Comparison of ENCODE assay signal across 25 cellular contexts in genomic region chr22:27101288-27101687, GRCh38.
DNase-seq lines count a peak whose midpoint lies in the region; TF ChIP-seq lines count a peak whose summit lies in the region.
"Had no signal": no experiment of that assay in that cellular context is flagged by ENCODE, and none has a peak within 500 bp of the region (broad histone marks: within the 10 kb centered on the region; RNA-seq: fewer than 3 reads in every experiment).

No MANE protein-coding gene starts in this region.

- H3K27me3 ChIP-seq in PC-9 (ENCODE audit: insufficient read depth, low read depth) = peaks cover 7% of the 10 kb centered on the region; the same call in 1 of the 2 replicates
- peaks cover 0 to 80% of the 10 kb centered on the region in 2 experiments for H3K27me3 ChIP-seq in mesenchymal stem cell (ENCODE audit: control insufficient read depth in 1 of 2, insufficient read depth in 1 of 2, low read length in 2 of 2)
- H3K27me3 ChIP-seq: ascending aorta, ovary, right atrium auricular region had no signal

- H3K4me1 ChIP-seq in PC-9 (replicated peaks; ENCODE audit: insufficient read depth) (peaks cover 18% of the 10 kb centered on the region), mesenchymal stem cell (ENCODE audit: control insufficient read depth, insufficient read depth, low read depth, low read length) (peaks cover 29% of the 10 kb centered on the region)
- H3K4me1 ChIP-seq: gastrocnemius medialis, left lung had no signal

- no peak overlapping the region for H3K9ac ChIP-seq in mesenchymal stem cell (ENCODE audit: low read length)
- H3K9ac ChIP-seq: SK-N-SH had no signal

- no peak overlapping the region for H2BK15ac ChIP-seq in mesenchymal stem cell (ENCODE audit: low read depth, poor library complexity, severe bottlenecking)

- H3K9me3 ChIP-seq in PC-9 (ENCODE audit: insufficient read depth, low read depth) (no peaks in the 10 kb centered on the region), mesenchymal stem cell (ENCODE audit: control insufficient read depth, low read length) (no peaks in the 10 kb centered on the region)
- H3K9me3 ChIP-seq: ascending aorta, gastrocnemius medialis, left lung, ovary, right atrium auricular region, SK-N-SH had no signal

- 0 out of 2 replicates have a peak, but pooled peaks cover 7% of the 10 kb centered on the region for H3F3A ChIP-seq in PC-9 (ENCODE audit: insufficient read depth, low read depth)

- H2AK5ac ChIP-seq in mesenchymal stem cell (ENCODE audit: low read length, severe bottlenecking) = peak overlapping the region; percentile 95

- no peaks in the 10 kb centered on the region; the same call in 1 of the 2 replicates for H4K20me1 ChIP-seq in PC-9 (ENCODE audit: insufficient read depth)

- 92% methylated on average over 1 of the region's 1 CpG for WGBS in mesenchymal stem cell

- TF ChIP-seq CTCF in AG10803 (conservative IDR thresholded peaks at IDR 0.05; ENCODE audit: low read length) = no peak
- TF ChIP-seq CTCF in PC-9 (conservative IDR thresholded peaks at IDR 0.05) = no peak

- H3K27ac ChIP-seq in PC-9 (no peak overlapping the region), mesenchymal stem cell (ENCODE audit: low read length, poor library complexity, severe bottlenecking) (peak overlapping the region; percentile 58)
- H3K27ac ChIP-seq: gastrocnemius medialis, left lung, ovary, right atrium auricular region had no signal

- POLR2A ChIA-PET in PC-9 (lab: Charles Lee; ENCODE audit: unreplicated experiment) = no interaction called here

- no peaks in the 10 kb centered on the region for H3K79me2 ChIP-seq in PC-9 (ENCODE audit: low read depth)

- peak overlapping the region; percentile 67 for H3K4me2 ChIP-seq in PC-9
- H3K4me2 ChIP-seq in mesenchymal stem cell (ENCODE audit: low read length, poor library complexity, severe bottlenecking) = no peak overlapping the region

- H3K18ac ChIP-seq in mesenchymal stem cell (ENCODE audit: low read depth in 1 of 2, low read length in 2 of 2) = peak overlapping the region in 1 of 2 experiments; percentile 75

- no peak overlapping the region for H2AFZ ChIP-seq in PC-9
- no peak overlapping the region for H2AFZ ChIP-seq in mesenchymal stem cell (ENCODE audit: low read depth, low read length)

- intact Hi-C loops in PC-9 (cut with micrococcal nuclease; ENCODE audit: unreplicated experiment) = no loop called here

- no peak overlapping the region for H2BK120ac ChIP-seq in mesenchymal stem cell (ENCODE audit: low read depth, low read length)

- peak overlapping the region; percentile 22 for H4K91ac ChIP-seq in mesenchymal stem cell (ENCODE audit: low read length)

- no peak overlapping the region for H3K14ac ChIP-seq in mesenchymal stem cell (ENCODE audit: low read length in 2 of 2)

- DNase-seq in AG10803 (ENCODE audit: low read depth) (no peak), PC-9 (no peak), mesenchymal stem cell (no peak), skeletal muscle cell (ENCODE audit: low read depth) (no peak), KG1 (lab: John Stamatoyannopoulos, UW) (no peak), retina (no peak), ureter (ENCODE audit: low spot score) (no peak)
- no peak for DNase-seq in stimulated activated CD4-positive, alpha-beta T cell treated with anti-CD3 and anti-CD28 coated beads, Interleukin-4, amount 100 ng/mL, for 4 hours
- DNase-seq: activated CD4-positive, CD25-positive, alpha-beta regulatory T cell treated with anti-CD3 and anti-CD28 coated beads, Interleukin-2, amount 50 U/mL, for 72 hours; activated CD8-positive, alpha-beta T cell treated with anti-CD3 and anti-CD28 coated beads, Interleukin-2, amount 10 ng/mL, durations not matched to agents 7 days and 5 days; activated effector memory CD4-positive, alpha-beta T cell treated with Interleukin-2 at 50 U/mL for 16 hours; activated naive CD8-positive, alpha-beta T cell treated with anti-CD3 and anti-CD28 coated beads for 36 hours; DMS79; gastrocnemius medialis; hippocampal formation; immature natural killer cell; left lung; NCI-H1436 treated with DMSO at 0.1 percent for 48 hours; OCI-M1; stimulated activated CD4-positive, alpha-beta T cell treated with anti-CD3 and anti-CD28 coated beads, Interleukin-12 subunit alpha, Interleukin-12 subunit beta, amount 100 ng/mL, for 4 hours; stimulated activated CD4-positive, alpha-beta T cell treated with anti-CD3 and anti-CD28 coated beads, Interleukin-4, amount 100 ng/mL, for 24 hours had no signal

- no TSS peak for BruUV-seq in PC-9 (replicated peaks; lab: Mats Ljungman, UMichigan)

- no peaks in the 10 kb centered on the region for H3K79me1 ChIP-seq in mesenchymal stem cell (replicated peaks; ENCODE audit: low read length, poor library complexity, severe bottlenecking)

- no peak overlapping the region for H3K23ac ChIP-seq in mesenchymal stem cell (ENCODE audit: low read length in 2 of 2)

- H2BK5ac ChIP-seq in mesenchymal stem cell (ENCODE audit: low read depth, low read length, poor library complexity, severe bottlenecking) = no peak overlapping the region

- H3K4ac ChIP-seq in mesenchymal stem cell (ENCODE audit: low read depth in 1 of 2, low read length in 2 of 2) = peak overlapping the region in 1 of 2 experiments; percentile 11

- H3K9me2 ChIP-seq in PC-9 (ENCODE audit: insufficient read depth) = no peaks in the 10 kb centered on the region
- H3K9me2 ChIP-seq: SK-N-SH had no signal

- CTCF ChIA-PET in PC-9 (lab: Charles Lee) = no interaction called here

- H3K4me3 ChIP-seq in AG10803 (ENCODE audit: low read length) = peak overlapping the region; percentile 49
- no peak overlapping the region for H3K4me3 ChIP-seq in PC-9
- H3K4me3 ChIP-seq in mesenchymal stem cell (ENCODE audit: insufficient read depth in 1 of 2, low read depth in 1 of 2, low read length in 2 of 2) = no peak overlapping the region
- H3K4me3 ChIP-seq in skeletal muscle cell (ENCODE audit: low read depth, low read length) = peak overlapping the region; percentile 8
- H3K4me3 ChIP-seq: gastrocnemius medialis, left lung, ovary, right atrium auricular region had no signal

- peak overlapping the region; percentile 35 to 83 for H2BK12ac ChIP-seq in mesenchymal stem cell (ENCODE audit: low read length in 2 of 2)

- no peak overlapping the region for H4K8ac ChIP-seq in mesenchymal stem cell (ENCODE audit: low read length)

- H3K36me3 ChIP-seq in PC-9 (ENCODE audit: low read depth) (no peaks in the 10 kb centered on the region), mesenchymal stem cell (ENCODE audit: control insufficient read depth in 1 of 2, insufficient read depth in 2 of 2, low read depth in 1 of 2, low read length in 2 of 2) (no peaks in the 10 kb centered on the region)
- H3K36me3 ChIP-seq: ascending aorta, gastrocnemius medialis, left lung, ovary, right atrium auricular region had no signal

Comparison
In these comparisons a context has a peak if more than half of its experiments do, and no peak if none do; other contexts are left out.
1. H3K4me3 ChIP-seq: peak in AG10803 (single experiment) and skeletal muscle cell (single experiment); none in PC-9 (single experiment) and mesenchymal stem cell (0 of 2).